In genomic region chr18:79378416-79379250, GRCh38 we compare ENCODE assay signal across 8 cellular contexts. TPM values are rescaled to one million over a fixed set of nuclear protein-coding genes. Genes with fewer than 3 reads are reported as not detected.
DNase-seq lines count a peak whose midpoint lies in the region; TF ChIP-seq lines count a peak whose summit lies in the region.

No MANE protein-coding gene starts in this region.

- H3K36me3 ChIP-seq in HEK293 (ENCODE audit: control insufficient read depth in 2 of 2, insufficient read depth in 1 of 2, low read length in 2 of 2), result peaks cover 0 to 6% of the 10 kb centered on the region in 2 experiments; a peak in 1 of 3 replicates

- no peaks in the 10 kb centered on the region for H3K4me1 ChIP-seq in HEK293 (ENCODE audit: control insufficient read depth, insufficient read depth, low read length)

- H3K4me3 ChIP-seq in HEK293 (ENCODE audit: low read depth, low read length), result no peak overlapping the region

- CTCF ChIA-PET in GM10248 (lab: Yijun Ruan, JAX), result interaction anchor here (0.8 to 12.2 kb wide), 27 partner anchors 9 to 798 kb away, joined by 3 to 137 read pairs (median 7); no protein-coding TSS in a partner anchor
- CTCF ChIA-PET in HEK293 (lab: Yijun Ruan, JAX), result interaction anchor here (0.6 to 7.4 kb wide), 29 partner anchors 9 to 1690 kb away, joined by 3 to 139 read pairs (median 4); no protein-coding TSS in a partner anchor

- no peaks in the 10 kb centered on the region for H3K9me3 ChIP-seq in HEK293 (ENCODE audit: control insufficient read depth, insufficient read depth, low read depth, low read length)

- H3K27ac ChIP-seq in HEK293 (ENCODE audit: extremely low read depth, low read depth, low read length), result no peak overlapping the region

- POLR2A ChIA-PET in GM10248 (lab: Yijun Ruan, JAX) (no interaction called here), HEK293 (lab: Yijun Ruan, JAX) (no interaction called here)

- TF ChIP-seq CTCF in GM10248 (IDR thresholded peaks at IDR 0.05; ENCODE audit: control extremely low read depth, extremely low read depth, low read depth, missing control alignments), result peak; percentile 92
- TF ChIP-seq CTCF in HEK293 (tag by site-specific recombination; IDR thresholded peaks at IDR 0.05), result peak; percentile 91

- peak; percentile 87 for DNase-seq in GM10248 (ENCODE audit: extremely low spot score)
- DNase-seq in NCI-H1105 treated with DMSO at 0.1 percent for 48 hours (lab: John Stamatoyannopoulos, UW), result peak; percentile 64
- DNase-seq in activated CD8-positive, alpha-beta memory T cell treated with anti-CD3 and anti-CD28 coated beads, Interleukin-2, amount 50 U/mL, for 1 hour (ENCODE audit: extremely low read depth), result peak; percentile 52
- peak; percentile 81 for DNase-seq in epidermal melanocyte (ENCODE audit: insufficient read length, low spot score)
- peak; percentile 94 for DNase-seq in mesenteric fat pad (ENCODE audit: low spot score)
- peak; percentile 65 to 77 for DNase-seq in stimulated activated CD8-positive, alpha-beta memory T cell treated with anti-CD3 and anti-CD28 coated beads, Interleukin-2, amount 100 ng/mL, for 48 hours (ENCODE audit: low read depth in 2 of 2)
- no peak for DNase-seq in NCI-H510A (lab: John Stamatoyannopoulos, UW)

TF ChIP-seq in HEK293, 187 proteins besides CTCF, POLR2A, EP300 and RAD21:
- peak; percentile 14 for TF ChIP-seq ZBTB26 (tag by site-specific recombination; optimal IDR thresholded peaks at IDR 0.05)
- peak; percentile 64 for TF ChIP-seq PRDM10 (tag by site-specific recombination; IDR thresholded peaks at IDR 0.05)
- peak; percentile 48; the same call in 1 of the 2 replicates for TF ChIP-seq GLIS1 (tag by site-specific recombination; IDR thresholded peaks at IDR 0.05)
- no peak for TF ChIP-seq ZNF148 (tag by site-specific recombination; IDR thresholded peaks at IDR 0.05; ENCODE audit: borderline replicate concordance)
- peak; percentile 61 for TF ChIP-seq KLF9 (tag by site-specific recombination; IDR thresholded peaks at IDR 0.05; ENCODE audit: low read depth)
- peak; percentile 39 for TF ChIP-seq ZFHX2 (tag by site-specific recombination; conservative IDR thresholded peaks at IDR 0.05)
- TF ChIP-seq ZNF654 (tag by site-specific recombination; IDR thresholded peaks at IDR 0.05; ENCODE audit: low read depth), result peak; percentile 60
- no peak for TF ChIP-seq HIC1 (tag by site-specific recombination; IDR thresholded peaks at IDR 0.05)
- TF ChIP-seq ZBTB6 (tag by site-specific recombination; IDR thresholded peaks at IDR 0.05), result peak; percentile 74; the same call in 1 of the 2 replicates
- TF ChIP-seq REPIN1 (tag by site-specific recombination; IDR thresholded peaks at IDR 0.05; ENCODE audit: low read depth), result no peak
- peak; percentile 68 for TF ChIP-seq SCRT2 (tag by site-specific recombination; IDR thresholded peaks at IDR 0.05)
- 0 out of 2 replicates have a peak, but pooled peaks have one; percentile 30 for TF ChIP-seq IKZF3 (tag by site-specific recombination; IDR thresholded peaks at IDR 0.05)

RNA-seq across cellular contexts. Expression of gene NFATC1, which starts 17.1 kb away (rescaled TPM):
- total RNA-seq in mesenteric fat pad, result 35.4 TPM
